Comparison of ENCODE assay signal across 25 cellular contexts in genomic region chr9:2574215-2574614, GRCh38. TPM values are rescaled to one million over a fixed set of nuclear protein-coding genes. Genes with fewer than 3 reads are reported as not detected.
DNase-seq lines count a peak whose midpoint lies in the region; ATAC-seq and TF ChIP-seq lines count a peak whose summit lies in the region.
"Had no signal": no experiment of that assay in that cellular context is flagged by ENCODE, and none has a peak within 500 bp of the region (broad histone marks: within the 10 kb centered on the region; RNA-seq: fewer than 3 reads in every experiment).

No MANE protein-coding gene starts in this region.

- H3K36me3 ChIP-seq in HEK293 (ENCODE audit: control insufficient read depth in 2 of 2, insufficient read depth in 1 of 2, low read length in 2 of 2) (no peaks in the 10 kb centered on the region), RWPE2 (ENCODE audit: low read depth) (no peaks in the 10 kb centered on the region)
- H3K36me3 ChIP-seq: BE2C had no signal

- H3K4me1 Mint-ChIP-seq in nephron, result peaks cover 48% of the 10 kb centered on the region
- H3K4me1 Mint-ChIP-seq in mesothelial cell of epicardium, result peaks cover 51% of the 10 kb centered on the region
- H3K4me1 Mint-ChIP-seq: CD4-positive, CD25-positive, alpha-beta regulatory T cell had no signal

- H3K27ac ChIP-seq in HEK293 (ENCODE audit: extremely low read depth, low read depth, low read length) (no peak overlapping the region), RWPE2 (ENCODE audit: poor library complexity, severe bottlenecking) (no peak overlapping the region)
- H3K27ac ChIP-seq: KMS-11, SK-N-MC had no signal

- H3K9me3 Mint-ChIP-seq in nephron (no peaks in the 10 kb centered on the region), mesothelial cell of epicardium (peaks cover 4% of the 10 kb centered on the region)

- H3K36me3 Mint-ChIP-seq in nephron (ENCODE audit: low read depth), result no peaks in the 10 kb centered on the region
- H3K36me3 Mint-ChIP-seq in mesothelial cell of epicardium, result no peaks in the 10 kb centered on the region
- H3K36me3 Mint-ChIP-seq: CD4-positive, CD25-positive, alpha-beta regulatory T cell had no signal

- H3K9me3 ChIP-seq in HEK293 (ENCODE audit: control insufficient read depth, insufficient read depth, low read depth, low read length) (no peaks in the 10 kb centered on the region), RWPE2 (ENCODE audit: severe bottlenecking) (no peaks in the 10 kb centered on the region)
- H3K9me3 ChIP-seq: BE2C had no signal

- H3K27me3 Mint-ChIP-seq in nephron (ENCODE audit: low read depth) (no peaks in the 10 kb centered on the region), mesothelial cell of epicardium (ENCODE audit: low read depth) (no peaks in the 10 kb centered on the region)

- DNase-seq in Caki2 (ENCODE audit: low read depth) (peak; percentile 26), RWPE2 (ENCODE audit: low spot score) (no peak), mesothelial cell of epicardium (ENCODE audit: low spot score in 2 of 2, unreplicated experiment in 2 of 2) (no peak), inferior parietal cortex (ENCODE audit: extremely low spot score) (no peak)
- DNase-seq: BE2C; CD4-positive, CD25-positive, alpha-beta regulatory T cell; COR-L47; DMS 273 treated with DMSO at 0.1 percent for 48 hours; DMS79 treated with DMSO at 0.1 percent for 48 hours; GDM1; IMR-90; NCI-H1105; NCI-H146; NCI-H2029 treated with DMSO at 0.1 percent for 48 hours; NCI-H345; NCI-H524 treated with DMSO at 0.1 percent for 48 hours; NCI-H82; OCI-M1; SHP77 had no signal

- in situ Hi-C loops in Caki2 (cut with HindIII; ENCODE audit: low pct_unique_long_range_greater_than_20kb, low sequenced_read_pairs), result no loop called here

- ATAC-seq in RWPE2 (ENCODE audit: low read depth) (peak; percentile 59; the same call in 2 of the 3 replicates), GM21381 (IDR thresholded peaks at IDR 0.05; ENCODE audit: unreplicated experiment) (no peak), HG02885 (IDR thresholded peaks at IDR 0.05; ENCODE audit: poor library complexity, unreplicated experiment) (no peak)

- H3K4me3 Mint-ChIP-seq in nephron (no peak overlapping the region), mesothelial cell of epicardium (no peak overlapping the region)
- H3K4me3 Mint-ChIP-seq: CD4-positive, CD25-positive, alpha-beta regulatory T cell had no signal

- no peak overlapping the region for H3K4me3 ChIP-seq in HEK293 (ENCODE audit: low read depth, low read length)
- no peak overlapping the region for H3K4me3 ChIP-seq in RWPE2 (ENCODE audit: severe bottlenecking)
- H3K4me3 ChIP-seq: SK-N-MC had no signal

- H3K27me3 ChIP-seq in RWPE2 (ENCODE audit: insufficient read depth, poor library complexity, severe bottlenecking), result no peaks in the 10 kb centered on the region
- H3K27me3 ChIP-seq: BE2C had no signal

- H3K27ac Mint-ChIP-seq in nephron, result peak overlapping the region; percentile 63 to 90 (median 72)
- H3K27ac Mint-ChIP-seq in mesothelial cell of epicardium, result no peak overlapping the region
- H3K27ac Mint-ChIP-seq: CD4-positive, CD25-positive, alpha-beta regulatory T cell had no signal

- POLR2A ChIA-PET in HEK293 (lab: Yijun Ruan, JAX), result no interaction called here

- TF ChIP-seq CTCF in HEK293 (tag by site-specific recombination; IDR thresholded peaks at IDR 0.05), result no peak
- no peak for TF ChIP-seq CTCF in RWPE2 (IDR thresholded peaks at IDR 0.05; ENCODE audit: poor library complexity, severe bottlenecking)
- TF ChIP-seq CTCF in nephron (IDR thresholded peaks at IDR 0.05; ENCODE audit: unreplicated experiment in 3 of 3), result no peak
- no peak for TF ChIP-seq CTCF in mesothelial cell of epicardium (IDR thresholded peaks at IDR 0.05; ENCODE audit: unreplicated experiment)

- H3K4me1 ChIP-seq in HEK293 (ENCODE audit: control insufficient read depth, insufficient read depth, low read length) (peaks cover 16% of the 10 kb centered on the region), RWPE2 (ENCODE audit: insufficient read depth, poor library complexity, severe bottlenecking) (peaks cover 23% of the 10 kb centered on the region)

- CTCF ChIA-PET in HEK293 (lab: Yijun Ruan, JAX), result no interaction called here

TF ChIP-seq in HEK293, 187 proteins besides CTCF, POLR2A, EP300 and RAD21:
- TF ChIP-seq ZNF211 (tag by site-specific recombination; IDR thresholded peaks at IDR 0.05; ENCODE audit: low read depth) (no peak), MYNN (tag by site-specific recombination; IDR thresholded peaks at IDR 0.05; ENCODE audit: borderline replicate concordance) (peak; percentile 84)

RNA-seq across cellular contexts. Expression of gene VLDLR, which starts 47.4 kb away (rescaled TPM):
- 19.2 and 26.6 TPM in 2 replicates for total RNA-seq in Caki2 (2014; rRNA removed; shearing (Covaris generic); ENCODE audit: low replicate concordance)
- total RNA-seq in mesothelial cell of epicardium, result 47.8 to 50.0 TPM (median 49.6 TPM) in 3 replicates
- total RNA-seq: CD4-positive, CD25-positive, alpha-beta regulatory T cell had no signal
